22 cellular contexts compared by ENCODE assay signal in the genomic region with DNA sequence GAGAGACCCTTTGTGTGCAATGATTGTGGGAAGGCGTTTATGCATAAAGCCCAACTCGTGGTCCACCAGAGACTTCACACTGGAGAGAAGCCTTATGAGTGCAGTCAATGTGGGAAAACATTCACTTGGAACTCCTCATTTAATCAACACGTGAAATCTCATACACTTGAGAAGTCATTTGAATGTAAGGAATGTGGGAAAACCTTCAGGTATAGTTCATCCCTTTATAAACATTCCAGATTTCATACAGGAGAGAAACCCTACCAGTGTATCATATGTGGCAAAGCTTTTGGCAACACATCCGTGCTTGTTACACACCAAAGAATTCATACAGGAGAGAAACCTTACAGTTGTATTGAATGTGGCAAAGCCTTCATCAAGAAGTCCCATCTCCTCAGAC. TPM values are rescaled to one million over a fixed set of nuclear protein-coding genes. Genes with fewer than 3 reads are reported as not detected.
A peak's percentile ranks its signal among the peaks of the same experiment; 100 is the strongest.
DNase-seq lines count a peak whose midpoint lies in the region; ATAC-seq, FAIRE-seq and TF ChIP-seq lines count a peak whose summit lies in the region.
"Had no signal": no experiment of that assay in that cellular context is flagged by ENCODE, and none has a peak within 500 bp of the region (broad histone marks: within the 10 kb centered on the region; RNA-seq: fewer than 3 reads in every experiment).

No MANE protein-coding gene starts in this region.

- TF ChIP-seq POLR2A in HepG2 (IDR thresholded peaks at IDR 0.05; ENCODE audit: insufficient read depth in 1 of 2, low read depth in 2 of 2, low read length in 2 of 2) = no peak

- H3K4me3 ChIP-seq in liver (ENCODE audit: low read depth in 1 of 3, low read length in 3 of 3) (peak overlapping the region in 2 of 3 donors; percentile 27 to 49), HepG2 (replicated peaks in 1 of 3; ENCODE audit: insufficient read depth in 1 of 3, low read depth in 2 of 3, low read length in 3 of 3) (no peak overlapping the region)
- H3K4me3 ChIP-seq: BLaER1, GM12878, GM23338, HAP-1 had no signal

- H3K36me3 Mint-ChIP-seq in endothelial cell (ENCODE audit: low read depth, unreplicated experiment) (peaks cover 35% of the 10 kb centered on the region), mesothelial cell of epicardium (peaks cover 29% of the 10 kb centered on the region)

- H3K27ac Mint-ChIP-seq in endothelial cell (ENCODE audit: unreplicated experiment) (no peak overlapping the region), mesothelial cell of epicardium (no peak overlapping the region)
- H3K27ac Mint-ChIP-seq: B cell; CD4-positive, CD25-positive, alpha-beta regulatory T cell; CD8-positive, alpha-beta memory T cell; GM23338 had no signal

- no peak for ATAC-seq in HepG2
- ATAC-seq: GM12878, GM23338 had no signal

- in situ Hi-C loops in HepG2 (cut with HindIII; ENCODE audit: extremely low pct_ligation_motif_present, low pct_unique_long_range_greater_than_20kb) = no loop called here

- H3K27me3 Mint-ChIP-seq in endothelial cell (ENCODE audit: unreplicated experiment) (no peaks in the 10 kb centered on the region), mesothelial cell of epicardium (ENCODE audit: low read depth) (peaks cover 1% of the 10 kb centered on the region)
- H3K27me3 Mint-ChIP-seq: B cell; CD4-positive, CD25-positive, alpha-beta regulatory T cell; CD8-positive, alpha-beta memory T cell had no signal

- no peaks in the 10 kb centered on the region for H3K4me1 ChIP-seq in liver (ENCODE audit: control insufficient read depth in 4 of 4, insufficient read depth in 4 of 4, low read length in 3 of 4)
- no peaks in the 10 kb centered on the region for H3K4me1 ChIP-seq in HepG2 (ENCODE audit: insufficient read depth, low read length)
- H3K4me1 ChIP-seq: BLaER1, HAP-1 had no signal

- no peak overlapping the region for H3K4me2 ChIP-seq in HepG2 (ENCODE audit: low read depth, low read length)
- H3K4me2 ChIP-seq: BLaER1, GM23338 had no signal

- TF ChIP-seq RAD21 in liver (IDR thresholded peaks at IDR 0.05) = no peak
- no peak for TF ChIP-seq RAD21 in HepG2 (CRISPR knock-in tag; IDR thresholded peaks at IDR 0.05)

- no peak for FAIRE-seq in HepG2 (lab: Jason Lieb, UNC)
- FAIRE-seq: D721Med, GM12878, GM19239 had no signal

- H3K79me2 ChIP-seq in HepG2 (ENCODE audit: insufficient read depth, low read length) = no peaks in the 10 kb centered on the region

- CTCF ChIA-PET in HepG2 (lab: Yijun Ruan, JAX; ENCODE audit: low intra/inter-chr PET ratio, low total read pairs) = no interaction called here

- POLR2A ChIA-PET in HepG2 (lab: Yijun Ruan, JAX) = no interaction called here

- H3K9me3 ChIP-seq in liver (ENCODE audit: control insufficient read depth in 4 of 4, low read length in 3 of 4) (peaks cover 14 to 24% (median 19%) of the 10 kb centered on the region in 4 donors), HepG2 (ENCODE audit: low read length) (no peaks in the 10 kb centered on the region)
- H3K9me3 ChIP-seq: HAP-1 had no signal

- no peaks in the 10 kb centered on the region for H4K20me1 ChIP-seq in HepG2 (ENCODE audit: insufficient read depth, low read length)
- H4K20me1 ChIP-seq: BLaER1 had no signal

- intact Hi-C loops in HepG2 (cut with micrococcal nuclease; ENCODE audit: unreplicated experiment) = no loop called here

- H2AFZ ChIP-seq in HepG2 (ENCODE audit: low read length) = no peak overlapping the region
- H2AFZ ChIP-seq: GM23338 had no signal

- H3K27me3 ChIP-seq in liver (ENCODE audit: control insufficient read depth in 4 of 4, insufficient read depth in 4 of 4, low read length in 3 of 4) = no peaks in the 10 kb centered on the region
- H3K27me3 ChIP-seq in HepG2 (ENCODE audit: control insufficient read depth in 1 of 2, insufficient read depth in 2 of 2, low read length in 2 of 2) = no peaks in the 10 kb centered on the region
- H3K27me3 ChIP-seq: BLaER1 had no signal

- H3K9ac ChIP-seq in liver (ENCODE audit: low read depth in 1 of 2, low read length in 2 of 2) (no peak overlapping the region), HepG2 (ENCODE audit: insufficient read depth, low read depth, low read length) (no peak overlapping the region)
- H3K9ac ChIP-seq: BLaER1 had no signal

- TF ChIP-seq CTCF in liver (IDR thresholded peaks at IDR 0.05; ENCODE audit: low read depth, low read length, missing input control) = no peak
- TF ChIP-seq CTCF in HepG2 (CRISPR knock-in tag; IDR thresholded peaks at IDR 0.05) = no peak
- no peak for TF ChIP-seq CTCF in endothelial cell (IDR thresholded peaks at IDR 0.05; ENCODE audit: unreplicated experiment)
- TF ChIP-seq CTCF in mesothelial cell of epicardium (IDR thresholded peaks at IDR 0.05; ENCODE audit: unreplicated experiment) = no peak

- no peaks in the 10 kb centered on the region for H3K4me1 Mint-ChIP-seq in endothelial cell (ENCODE audit: unreplicated experiment)
- H3K4me1 Mint-ChIP-seq in mesothelial cell of epicardium = no peaks in the 10 kb centered on the region
- H3K4me1 Mint-ChIP-seq: B cell; CD8-positive, alpha-beta memory T cell; GM23338 had no signal

- WGBS in liver = 98% methylated on average over 4 of the region's 4 CpGs
- 95% methylated on average over 4 of the region's 4 CpGs for WGBS in HepG2 (ENCODE audit: low lambda C conversion rate)

- no TSS peak for BruUV-seq in HepG2 (replicated peaks; lab: Mats Ljungman, UMichigan)

- no peak for DNase-seq in HepG2 (ENCODE audit: low spot score)
- DNase-seq in amniotic epithelial cell (ENCODE audit: low read depth) = peak; percentile 6
- DNase-seq in endothelial cell (ENCODE audit: low spot score) = no peak
- no peak for DNase-seq in amygdala (lab: John Stamatoyannopoulos, UW)
- no peak for DNase-seq in mesothelial cell of epicardium (ENCODE audit: low spot score in 2 of 2, unreplicated experiment in 2 of 2)
- DNase-seq in A172 (ENCODE audit: low spot score) = no peak
- DNase-seq: 8988T; CD4-positive, CD25-positive, alpha-beta regulatory T cell; CD8-positive, alpha-beta memory T cell; DMS153; DMS79; EL; GDM1 had no signal

- no peak for TF ChIP-seq EP300 in HepG2 (IDR thresholded peaks at IDR 0.05; ENCODE audit: low read depth in 2 of 2, low read length in 2 of 2)
- TF ChIP-seq EP300 in HepG2 (CRISPR knock-in tag; IDR thresholded peaks at IDR 0.05; ENCODE audit: borderline replicate concordance) = no peak

- H3K36me3 ChIP-seq in liver (ENCODE audit: control insufficient read depth in 4 of 4, insufficient read depth in 3 of 4, low read depth in 1 of 4, low read length in 3 of 4) = peaks cover 11 to 51% (median 43%) of the 10 kb centered on the region in 4 donors
- peaks cover 2 to 40% of the 10 kb centered on the region in 2 experiments for H3K36me3 ChIP-seq in HepG2 (replicated peaks in 1 of 2; ENCODE audit: control insufficient read depth in 1 of 2, insufficient read depth in 2 of 2, low read length in 2 of 2)

- H3K9me3 Mint-ChIP-seq in endothelial cell (ENCODE audit: unreplicated experiment) (peaks cover 5% of the 10 kb centered on the region), mesothelial cell of epicardium (peaks cover 23% of the 10 kb centered on the region)

- H3K4me3 Mint-ChIP-seq in endothelial cell (ENCODE audit: unreplicated experiment) (peak overlapping the region; percentile 63), mesothelial cell of epicardium (no peak overlapping the region)
- H3K4me3 Mint-ChIP-seq: B cell; CD4-positive, CD25-positive, alpha-beta regulatory T cell; CD8-positive, alpha-beta memory T cell; GM23338 had no signal

- H3K27ac ChIP-seq in liver (ENCODE audit: low read depth in 1 of 2, low read length in 2 of 2) (no peak overlapping the region), HepG2 (ENCODE audit: extremely low read length, insufficient read depth, low read length) (no peak overlapping the region)
- H3K27ac ChIP-seq: BLaER1, C4-2B had no signal

RNA-seq across cellular contexts. Expression of a gene that starts 15.5 kb away (rescaled TPM):
- 10 to 100 TPM in 1 of 2 donors, 1 to 10 TPM in 1; 8.5 to 17.1 TPM for total RNA-seq in liver
- 10 to 100 TPM in 1 of 2 donors, 1 to 10 TPM in 1; 7.6 to 11.9 TPM for polyA plus RNA-seq in liver
- 15.2 and 18.8 TPM in 2 replicates for total RNA-seq in HepG2 (2016; rRNA removed; fragmentation: Illumina TruSeq; extraction: Trizol)
- 3.7 and 4.1 TPM in 2 replicates for total RNA-seq in HepG2 (2016; cell fraction: cytosol; rRNA removed; fragmentation: Illumina TruSeq; extraction: Trizol; ENCODE audit: low read depth)
- total RNA-seq in HepG2 (2016; cell fraction: insoluble cytoplasmic fraction; rRNA removed; fragmentation: Illumina TruSeq; extraction: Trizol) = 12.6 and 19.3 TPM in 2 replicates
- total RNA-seq in HepG2 (2016; cell fraction: membrane; rRNA removed; fragmentation: Illumina TruSeq; extraction: Trizol) = 7.5 and 8.9 TPM in 2 replicates
- total RNA-seq in HepG2 (2016; cell fraction: nucleus; rRNA removed; fragmentation: Illumina TruSeq; extraction: Trizol) = 8.7 and 15.6 TPM in 2 replicates
- 6.3 and 6.5 TPM in 2 replicates for polyA plus RNA-seq in HepG2 (2011; rRNA removed)
- polyA plus RNA-seq in HepG2 (2011; cell fraction: cytosol; rRNA removed) = 4.2 and 4.9 TPM in 2 replicates
- polyA plus RNA-seq in HepG2 (2011; cell fraction: nucleus; rRNA removed) = 5.2 and 7.7 TPM in 2 replicates
- polyA plus RNA-seq in HepG2 (2012) = 5.0 and 7.1 TPM in 2 replicates
- 0.60 and 0.77 TPM in 2 replicates for polyA plus RNA-seq in HepG2 (2016; cell fraction: cytosol; fragmentation: Illumina TruSeq; extraction: Trizol; ENCODE audit: low read depth)
- polyA plus RNA-seq in HepG2 (2016; cell fraction: insoluble cytoplasmic fraction; fragmentation: Illumina TruSeq; extraction: Trizol; ENCODE audit: low read depth) = 10.5 and 10.8 TPM in 2 replicates
- 1.4 and 1.5 TPM in 2 replicates for polyA plus RNA-seq in HepG2 (2016; cell fraction: membrane; fragmentation: Illumina TruSeq; extraction: Trizol; ENCODE audit: low read depth)
- 14.7 and 15.9 TPM in 2 replicates for polyA plus RNA-seq in HepG2 (2016; cell fraction: nucleus; fragmentation: Illumina TruSeq; extraction: Trizol; ENCODE audit: insufficient read depth, low read depth)
- 1.1 and 4.1 TPM in 2 replicates for polyA minus RNA-seq in HepG2 (2011; rRNA and poly(A)+ RNA removed; ENCODE audit: low replicate concordance)
- polyA minus RNA-seq in HepG2 (2011; cell fraction: cytosol; rRNA and poly(A)+ RNA removed) = 4.4 and 6.0 TPM in 2 replicates
- polyA minus RNA-seq in HepG2 (2011; cell fraction: nucleus; rRNA and poly(A)+ RNA removed) = 6.6 and 17.4 TPM in 2 replicates
- total RNA-seq in endothelial cell (ENCODE audit: unreplicated experiment) = 4.3 TPM
- 2.9 to 6.0 TPM (median 4.7 TPM) in 3 replicates for total RNA-seq in mesothelial cell of epicardium
- 5.0 TPM in 2 replicates for total RNA-seq in A172 (2014; rRNA removed; shearing (Covaris generic))

RNA-seq across cellular contexts. Expression of a gene that starts 38.4 kb away (rescaled TPM):
- total RNA-seq in liver (1 to 10 TPM; 6.6 to 9.2 TPM), HepG2 (2016; rRNA removed; fragmentation: Illumina TruSeq; extraction: Trizol) (20.5 and 29.6 TPM in 2 replicates), endothelial cell (ENCODE audit: unreplicated experiment) (14.8 TPM), mesothelial cell of epicardium (15.9 to 16.6 TPM (median 16.5 TPM) in 3 replicates)
- polyA plus RNA-seq in liver (1 to 10 TPM; 3.5 to 4.1 TPM), HepG2 (2011; rRNA removed) (7.4 and 9.9 TPM in 2 replicates)
- total RNA-seq in HepG2 (2016; cell fraction: cytosol; rRNA removed; fragmentation: Illumina TruSeq; extraction: Trizol; ENCODE audit: low read depth) = 11.4 and 12.7 TPM in 2 replicates
- 20.3 and 25.9 TPM in 2 replicates for total RNA-seq in HepG2 (2016; cell fraction: insoluble cytoplasmic fraction; rRNA removed; fragmentation: Illumina TruSeq; extraction: Trizol)
- 17.4 and 20.4 TPM in 2 replicates for total RNA-seq in HepG2 (2016; cell fraction: membrane; rRNA removed; fragmentation: Illumina TruSeq; extraction: Trizol)
- total RNA-seq in HepG2 (2016; cell fraction: nucleus; rRNA removed; fragmentation: Illumina TruSeq; extraction: Trizol) = 13.8 and 19.7 TPM in 2 replicates
- polyA plus RNA-seq in HepG2 (2011; cell fraction: cytosol; rRNA removed) = 6.0 and 7.8 TPM in 2 replicates
- 12.7 and 15.3 TPM in 2 replicates for polyA plus RNA-seq in HepG2 (2011; cell fraction: nucleus; rRNA removed)
- 10.0 and 11.0 TPM in 2 replicates for polyA plus RNA-seq in HepG2 (2012)
- polyA plus RNA-seq in HepG2 (2016; cell fraction: cytosol; fragmentation: Illumina TruSeq; extraction: Trizol; ENCODE audit: low read depth) = 2.0 TPM in 2 replicates
- 22.8 and 23.7 TPM in 2 replicates for polyA plus RNA-seq in HepG2 (2016; cell fraction: insoluble cytoplasmic fraction; fragmentation: Illumina TruSeq; extraction: Trizol; ENCODE audit: low read depth)
- polyA plus RNA-seq in HepG2 (2016; cell fraction: membrane; fragmentation: Illumina TruSeq; extraction: Trizol; ENCODE audit: low read depth) = 4.2 and 4.4 TPM in 2 replicates
- polyA plus RNA-seq in HepG2 (2016; cell fraction: nucleus; fragmentation: Illumina TruSeq; extraction: Trizol; ENCODE audit: insufficient read depth, low read depth) = 25.6 and 29.3 TPM in 2 replicates
- polyA minus RNA-seq in HepG2 (2011; rRNA and poly(A)+ RNA removed; ENCODE audit: low replicate concordance) = 6.6 and 10.1 TPM in 2 replicates
- 4.1 and 6.1 TPM in 2 replicates for polyA minus RNA-seq in HepG2 (2011; cell fraction: cytosol; rRNA and poly(A)+ RNA removed)
- 12.4 and 14.7 TPM in 2 replicates for polyA minus RNA-seq in HepG2 (2011; cell fraction: nucleus; rRNA and poly(A)+ RNA removed)
- total RNA-seq in A172 (2014; rRNA removed; shearing (Covaris generic)) = 2.2 and 3.5 TPM in 2 replicates

Comparison
In these comparisons a context has a peak if more than half of its experiments do, and no peak if none do; other contexts are left out.
1. H3K4me3 ChIP-seq: peak in liver (2 of 3); none in HepG2 (0 of 3).